Comparison of ENCODE assay signal across 12 cellular contexts in genomic region chr10:79491171-79491835, GRCh38. TPM values are rescaled to one million over a fixed set of nuclear protein-coding genes. Genes with fewer than 3 reads are reported as not detected.
DNase-seq lines count a peak whose midpoint lies in the region; TF ChIP-seq lines count a peak whose summit lies in the region.
"Had no signal": no experiment of that assay in that cellular context is flagged by ENCODE, and none has a peak within 500 bp of the region (broad histone marks: within the 10 kb centered on the region; RNA-seq: fewer than 3 reads in every experiment).

No MANE protein-coding gene starts in this region.

- H3K27ac Mint-ChIP-seq in MCF 10A (ENCODE audit: low read depth, unreplicated experiment) (no peak overlapping the region), endodermal cell (no peak overlapping the region)
- H3K27ac Mint-ChIP-seq: activated T-helper 2 cell treated with anti-CD3 and anti-CD28 coated beads, Interferon-gamma antibody, Interleukin-2, Interleukin-4, amounts not matched to agents 10 μg/mL and 5 μg/mL and 100 μg/mL, durations not matched to agents 14 hours and 24 hours and 36 hours had no signal

- TF ChIP-seq POLR2A in breast epithelium (IDR thresholded peaks at IDR 0.05) (no peak), NB4 (IDR thresholded peaks at IDR 0.05; ENCODE audit: extremely low read depth, insufficient read length) (no peak)

- H3K4me1 ChIP-seq in breast epithelium (no peaks in the 10 kb centered on the region), endodermal cell (ENCODE audit: control insufficient read depth, insufficient read depth, low read length) (no peaks in the 10 kb centered on the region), smooth muscle cell (ENCODE audit: low read depth) (peaks cover 7% of the 10 kb centered on the region)

- no TSS peak for BruUV-seq in MCF 10A (replicated peaks; lab: Mats Ljungman, UMichigan)

- H3K4me3 ChIP-seq in breast epithelium (no peak overlapping the region), NB4 (ENCODE audit: low read depth, low read length) (no peak overlapping the region), endodermal cell (ENCODE audit: low read length) (no peak overlapping the region), smooth muscle cell (no peak overlapping the region)

- 92 to 96% methylated on average over 4 to 5 of the region's 5 CpGs for WGBS in endodermal cell (ENCODE audit: insufficient coverage in 1 of 2, insufficient read length in 1 of 2), 2 experiments
- 75% methylated on average over 5 of the region's 5 CpGs for WGBS in smooth muscle cell (ENCODE audit: low lambda C conversion rate)

- intact Hi-C loops in MCF 10A (cut with micrococcal nuclease), result no loop called here
- intact Hi-C loops in breast epithelium (cut with DNase I; ENCODE audit: low total_unique reads), result loop anchor here (5.0 kb wide), 1 partner anchor 104 kb away; no protein-coding TSS in a partner anchor

- H3K4me3 Mint-ChIP-seq in MCF 10A (ENCODE audit: unreplicated experiment) (no peak overlapping the region), endodermal cell (no peak overlapping the region)

- no peak overlapping the region for H3K9ac ChIP-seq in endodermal cell (ENCODE audit: extremely low read depth, low read length, poor library complexity, severe bottlenecking)
- H3K9ac ChIP-seq in smooth muscle cell (ENCODE audit: low read depth), result no peak overlapping the region

- POLR2A ChIA-PET in MCF 10A (lab: Yijun Ruan, JAX), result no interaction called here

- H3K27me3 Mint-ChIP-seq in MCF 10A (ENCODE audit: insufficient read depth, unreplicated experiment) (no peaks in the 10 kb centered on the region), endodermal cell (ENCODE audit: insufficient read depth) (peaks cover 17% of the 10 kb centered on the region)

- no peak overlapping the region for H3K27ac ChIP-seq in breast epithelium
- no peak overlapping the region for H3K27ac ChIP-seq in endodermal cell (ENCODE audit: low read depth, low read length)
- H3K27ac ChIP-seq in smooth muscle cell (ENCODE audit: low read depth), result peak overlapping the region; percentile 64

- H3K36me3 ChIP-seq in breast epithelium (no peaks in the 10 kb centered on the region), endodermal cell (ENCODE audit: control insufficient read depth, insufficient read depth, low read length) (no peaks in the 10 kb centered on the region), smooth muscle cell (ENCODE audit: low read depth) (no peaks in the 10 kb centered on the region)

- DNase-seq in MCF 10A (ENCODE audit: unreplicated experiment), result peak; percentile 14
- DNase-seq in breast epithelium (ENCODE audit: low spot score in 2 of 2), result no peak
- DNase-seq in NB4 (ENCODE audit: low read depth), result peak; percentile 63
- peak; percentile 75 for DNase-seq in endodermal cell
- DNase-seq in smooth muscle cell (lab: John Stamatoyannopoulos, UW; ENCODE audit: unreplicated experiment), result no peak
- no peak for DNase-seq in stimulated activated CD4-positive, alpha-beta T cell treated with anti-CD3 and anti-CD28 coated beads, Interleukin-4, amount 100 ng/mL, for 24 hours
- no peak for DNase-seq in GF-D8 (lab: John Stamatoyannopoulos, UW)
- DNase-seq in mucosa of gallbladder (ENCODE audit: low spot score), result no peak
- DNase-seq: activated CD4-positive, CD25-positive, alpha-beta regulatory T cell treated with anti-CD3 and anti-CD28 coated beads, Interleukin-2, amount 50 U/mL, for 72 hours; NCI-H187 treated with DMSO at 0.1 percent for 48 hours; small intestine had no signal

- peak overlapping the region; percentile 48 for H3K4me2 ChIP-seq in smooth muscle cell

- no peaks in the 10 kb centered on the region for H4K20me1 ChIP-seq in smooth muscle cell (ENCODE audit: low read depth)

- H3K36me3 Mint-ChIP-seq in MCF 10A (ENCODE audit: insufficient read depth, unreplicated experiment) (no peaks in the 10 kb centered on the region), endodermal cell (ENCODE audit: low read depth) (no peaks in the 10 kb centered on the region)

- H3K9me3 Mint-ChIP-seq in MCF 10A (ENCODE audit: unreplicated experiment), result no peaks in the 10 kb centered on the region
- no peaks in the 10 kb centered on the region for H3K9me3 Mint-ChIP-seq in endodermal cell
- H3K9me3 Mint-ChIP-seq: activated T-helper 2 cell treated with anti-CD3 and anti-CD28 coated beads, Interferon-gamma antibody, Interleukin-2, Interleukin-4, amounts not matched to agents 10 μg/mL and 5 μg/mL and 100 μg/mL, durations not matched to agents 14 hours and 24 hours and 36 hours had no signal

- H3F3A ChIP-seq in smooth muscle cell (ENCODE audit: low read depth), result peaks cover 9% of the 10 kb centered on the region

- no peak for TF ChIP-seq CTCF in MCF 10A (IDR thresholded peaks at IDR 0.05; ENCODE audit: unreplicated experiment)
- no peak for TF ChIP-seq CTCF in breast epithelium (IDR thresholded peaks at IDR 0.05)
- peak; percentile 36 for TF ChIP-seq CTCF in NB4 (IDR thresholded peaks at IDR 0.05; ENCODE audit: low read depth, low read length)
- peak; percentile 66 for TF ChIP-seq CTCF in endodermal cell (conservative IDR thresholded peaks at IDR 0.05)
- TF ChIP-seq CTCF in smooth muscle cell (IDR thresholded peaks at IDR 0.05; ENCODE audit: borderline replicate concordance, insufficient read depth, poor library complexity, severe bottlenecking), result no peak

- peaks cover 15% of the 10 kb centered on the region for H3K4me1 Mint-ChIP-seq in MCF 10A (ENCODE audit: insufficient read depth, unreplicated experiment)
- peaks cover 1% of the 10 kb centered on the region for H3K4me1 Mint-ChIP-seq in endodermal cell

- CTCF ChIA-PET in MCF 10A (lab: Yijun Ruan, JAX), result interaction anchor here (0.6 to 2.2 kb wide), 2 partner anchors 8 to 117 kb away, joined by 3 to 10 read pairs; no protein-coding TSS in a partner anchor

- H2AFZ ChIP-seq in smooth muscle cell (ENCODE audit: low read depth), result peak overlapping the region; percentile 62

- no peaks in the 10 kb centered on the region for H3K9me3 ChIP-seq in breast epithelium
- no peaks in the 10 kb centered on the region for H3K9me3 ChIP-seq in endodermal cell (ENCODE audit: control insufficient read depth, low read length)
- H3K9me3 ChIP-seq in smooth muscle cell (replicated peaks; ENCODE audit: low read depth), result no peaks in the 10 kb centered on the region

- H3K27me3 ChIP-seq in breast epithelium, result no peaks in the 10 kb centered on the region
- H3K27me3 ChIP-seq in endodermal cell (ENCODE audit: control insufficient read depth, insufficient read depth, low read length, poor library complexity, severe bottlenecking), result no peaks in the 10 kb centered on the region
- no peaks in the 10 kb centered on the region for H3K27me3 ChIP-seq in smooth muscle cell (ENCODE audit: low read depth)

- no peaks in the 10 kb centered on the region for H3K79me2 ChIP-seq in smooth muscle cell (ENCODE audit: low read depth)

RNA-seq across cellular contexts. Expression of gene EIF5AL1, which starts 21.0 kb away (rescaled TPM):
- total RNA-seq in MCF 10A (2022), result 0.42 and 0.54 TPM in 2 replicates
- under 1 TPM; under 0.01 to 0.16 (median 0.15) TPM for total RNA-seq in breast epithelium
- total RNA-seq in endodermal cell, result under 1 TPM; 0.22 to 0.62 TPM
- polyA plus RNA-seq in endodermal cell (2013, experiment 1 of 2), result 1.7 TPM
- polyA plus RNA-seq in endodermal cell (2013, experiment 2 of 2), result 1.9 TPM
- total RNA-seq in smooth muscle cell, result 0.49 and 0.58 TPM in 2 replicates
- 1.6 TPM in 2 replicates for polyA plus RNA-seq in smooth muscle cell
- total RNA-seq in mucosa of gallbladder, result 0.14 TPM

RNA-seq across cellular contexts. Expression of gene ZCCHC24, which starts 45.9 kb away (rescaled TPM):
- 2.8 and 3.1 TPM in 2 replicates for total RNA-seq in MCF 10A (2022)
- total RNA-seq in breast epithelium, result 10 to 100 TPM; 18.7 to 50.8 (median 48.8) TPM
- 10 to 100 TPM in 1 of 2 donors, 1 to 10 TPM in 1; 7.6 to 10.7 TPM for total RNA-seq in endodermal cell
- 11.2 TPM for polyA plus RNA-seq in endodermal cell (2013, experiment 1 of 2)
- polyA plus RNA-seq in endodermal cell (2013, experiment 2 of 2), result 11.5 TPM
- 21.9 and 28.0 TPM in 2 replicates for total RNA-seq in smooth muscle cell
- polyA plus RNA-seq in smooth muscle cell, result 30.6 and 52.1 TPM in 2 replicates
- 36.7 TPM for total RNA-seq in mucosa of gallbladder

Comparison
In these comparisons a context has a peak if more than half of its experiments do, and no peak if none do; other contexts are left out.
1. DNase-seq: peak in MCF 10A (single experiment), NB4 (single experiment) and endodermal cell (single experiment); none in breast epithelium (0 of 2), smooth muscle cell (single experiment), stimulated activated CD4-positive, alpha-beta T cell treated with anti-CD3 and anti-CD28 coated beads, Interleukin-4, amount 100 ng/mL, for 24 hours (single experiment), GF-D8 (single experiment) and mucosa of gallbladder (single experiment).
2. CTCF ChIP-seq: peak in NB4 (single experiment) and endodermal cell (single experiment); none in MCF 10A (single experiment), breast epithelium (0 of 3) and smooth muscle cell (single experiment).